Comparison of ENCODE assay signal across 18 cellular contexts in the genomic region with DNA sequence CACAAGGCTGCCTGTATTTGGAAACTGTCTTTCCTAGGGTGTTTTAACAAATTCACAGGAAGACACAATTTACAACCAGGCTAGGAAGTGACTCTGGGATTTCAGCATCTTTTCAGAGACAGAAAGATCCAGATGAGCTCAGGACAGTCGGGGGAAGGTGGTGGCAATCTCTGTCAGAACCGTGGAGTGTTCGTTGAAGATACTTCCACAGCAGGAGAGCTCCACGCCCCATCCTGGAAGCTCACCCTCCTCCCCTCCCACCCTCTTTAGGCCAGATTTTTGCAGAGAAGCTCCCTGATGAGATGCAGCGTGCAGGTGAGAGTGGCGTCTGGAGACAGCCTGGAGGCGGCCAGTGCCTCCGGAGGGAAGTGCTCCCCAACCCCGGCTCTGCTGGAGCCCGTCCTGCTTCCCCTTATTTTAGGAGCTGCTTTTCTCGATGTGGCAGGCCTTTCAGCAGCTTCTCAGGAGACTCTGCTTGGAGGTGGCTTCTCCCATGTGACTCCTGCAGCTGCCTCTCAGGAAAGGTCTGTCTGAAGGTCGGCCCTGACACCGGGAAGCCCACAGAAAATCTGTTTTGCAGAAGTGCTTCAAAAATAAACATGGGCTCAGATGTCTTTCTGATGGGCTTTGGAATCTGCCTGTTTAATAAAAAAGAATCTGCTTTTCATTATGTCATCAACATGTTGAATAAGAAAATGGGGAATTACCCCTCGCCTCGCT.
DNase-seq lines count a peak whose midpoint lies in the region; FAIRE-seq and TF ChIP-seq lines count a peak whose summit lies in the region.
"Had no signal": no experiment of that assay in that cellular context is flagged by ENCODE, and none has a peak within 500 bp of the region (broad histone marks: within the 10 kb centered on the region; RNA-seq: fewer than 3 reads in every experiment).

No MANE protein-coding gene starts in this region.

- DNase-seq in AG04450 (ENCODE audit: low read depth, low spot score) (no peak), AG09319 (ENCODE audit: extremely low read depth, low read depth) (peak; percentile 47), kidney (peak; percentile 41), testis (no peak), NCI-H69 (lab: John Stamatoyannopoulos, UW) (no peak), ACHN (no peak)
- peak; percentile 17 for DNase-seq in activated CD8-positive, alpha-beta memory T cell treated with anti-CD3 and anti-CD28 coated beads, Interleukin-2, amount 50 U/mL, for 48 hours
- DNase-seq: C1 segment of cervical spinal cord; KG1; NCI-H1105; NCI-H446; stimulated activated CD4-positive, alpha-beta T cell treated with anti-CD3 and anti-CD28 coated beads, Interleukin-2, amount 100 ng/mL, for 24 hours had no signal

- in situ Hi-C loops in ACHN (cut with HindIII; ENCODE audit: low pct_ligation_motif_present, low pct_unique_long_range_greater_than_20kb, low sequenced_read_pairs): no loop called here

- CTCF ChIA-PET in AG04450 (lab: Charles Lee): no interaction called here

- peak overlapping the region; percentile 39 for H3K27ac ChIP-seq in AG04450 (ENCODE audit: low read depth, low read length)
- no peak overlapping the region for H3K27ac ChIP-seq in kidney (ENCODE audit: low read depth in 2 of 2, low read length in 2 of 2)
- no peak overlapping the region for H3K27ac ChIP-seq in testis
- H3K27ac ChIP-seq: gastroesophageal sphincter, right lobe of liver, SJSA1 had no signal

- no peak for FAIRE-seq in kidney (lab: Jason Lieb, UNC)
- FAIRE-seq: endometrium, GM19239, TTC549 had no signal

- intact Hi-C loops in kidney (cut with DNase I) (no loop called here), testis (cut with DNase I; ENCODE audit: low total_unique reads) (no loop called here)

- H3K4me3 ChIP-seq in AG04450 (ENCODE audit: low read depth, low read length) (no peak overlapping the region), kidney (ENCODE audit: low read length in 2 of 2) (no peak overlapping the region), testis (no peak overlapping the region)
- H3K4me3 ChIP-seq: gastroesophageal sphincter, right lobe of liver, SJSA1 had no signal

- no peak for TF ChIP-seq CTCF in AG04450 (IDR thresholded peaks at IDR 0.05; ENCODE audit: low read depth, low read length)
- no peak for TF ChIP-seq CTCF in AG09319 (IDR thresholded peaks at IDR 0.05; ENCODE audit: low read depth, low read length)
- TF ChIP-seq CTCF in kidney (IDR thresholded peaks at IDR 0.05; ENCODE audit: borderline replicate concordance, extremely low read depth, insufficient read depth): no peak
- no peak for TF ChIP-seq CTCF in testis (IDR thresholded peaks at IDR 0.05)

- POLR2A ChIA-PET in AG04450 (lab: Yijun Ruan, JAX): no interaction called here

- no peaks in the 10 kb centered on the region for H3K36me3 ChIP-seq in kidney (ENCODE audit: control insufficient read depth in 1 of 2, insufficient read depth in 2 of 2, low read length in 2 of 2)
- H3K36me3 ChIP-seq in testis (ENCODE audit: low read depth, missing control alignments): no peaks in the 10 kb centered on the region
- H3K36me3 ChIP-seq: right lobe of liver had no signal

- no peak for TF ChIP-seq POLR2A in testis (IDR thresholded peaks at IDR 0.05)

- H3K27me3 ChIP-seq in AG04450 (ENCODE audit: control insufficient read depth, insufficient read depth, low read length) (no peaks in the 10 kb centered on the region), testis (no peaks in the 10 kb centered on the region)
- H3K27me3 ChIP-seq: gastroesophageal sphincter, right lobe of liver, SJSA1 had no signal

- no peak overlapping the region for H3K9ac ChIP-seq in kidney (ENCODE audit: low read length in 2 of 2)

- 84 to 88% methylated on average over 9 to 15 of the region's 15 CpGs for WGBS in testis, 2 donors

- H3K9me3 ChIP-seq in AG04450 (ENCODE audit: control insufficient read depth, insufficient read depth, low read length) (peaks cover 9% of the 10 kb centered on the region), kidney (ENCODE audit: control insufficient read depth in 1 of 2, low read length in 2 of 2) (peaks cover 0 to 7% of the 10 kb centered on the region in 2 donors), testis (no peaks in the 10 kb centered on the region)
- H3K9me3 ChIP-seq: right lobe of liver, SJSA1 had no signal

- H3K4me1 ChIP-seq in kidney (ENCODE audit: control insufficient read depth in 1 of 2, insufficient read depth in 1 of 2, low read depth in 1 of 2, low read length in 2 of 2) (no peaks in the 10 kb centered on the region), testis (no peaks in the 10 kb centered on the region)
- H3K4me1 ChIP-seq: gastroesophageal sphincter, right lobe of liver had no signal

Comparison
In these comparisons a context has a peak if more than half of its experiments do, and no peak if none do; other contexts are left out.
1. DNase-seq: peak in AG09319 (single experiment), activated CD8-positive, alpha-beta memory T cell treated with anti-CD3 and anti-CD28 coated beads, Interleukin-2, amount 50 U/mL, for 48 hours (single experiment) and kidney (single experiment); none in AG04450 (single experiment), testis (single experiment), NCI-H69 (single experiment) and ACHN (single experiment).